In genomic region chr21:34132202-34132601, GRCh38 we compare ENCODE assay signal across 13 cellular contexts. TPM values are rescaled to one million over a fixed set of nuclear protein-coding genes. Genes with fewer than 3 reads are reported as not detected.
DNase-seq lines count a peak whose midpoint lies in the region; ATAC-seq lines count a peak whose summit lies in the region.
"Had no signal": no experiment of that assay in that cellular context is flagged by ENCODE, and none has a peak within 500 bp of the region (broad histone marks: within the 10 kb centered on the region; RNA-seq: fewer than 3 reads in every experiment).

No MANE protein-coding gene starts in this region.

- H3K36me3 Mint-ChIP-seq in activated CD4-positive, alpha-beta T cell treated with anti-CD3 and anti-CD28 coated beads, Interleukin-2, amount 10 ng/mL, durations not matched to agents 24 days and 14 days (ENCODE audit: low read depth): peaks cover 75% of the 10 kb centered on the region
- peaks cover 54% of the 10 kb centered on the region for H3K36me3 Mint-ChIP-seq in activated naive CD8-positive, alpha-beta T cell treated with anti-CD3 and anti-CD28 coated beads, Interleukin-2, amount 10 ng/mL, durations not matched to agents 7 days and 5 days

- H3K4ac ChIP-seq in mesendoderm (ENCODE audit: low read depth, low read length): no peak overlapping the region

- DNase-seq in activated CD4-positive, alpha-beta T cell treated with anti-CD3 and anti-CD28 coated beads, Interleukin-2, amount 10 ng/mL, durations not matched to agents 24 days and 14 days: no peak
- no peak for DNase-seq in activated CD4-positive, alpha-beta T cell treated with anti-CD3 and anti-CD28 coated beads, Interleukin-2, amount 50 U/mL, for 1 hour
- no peak for DNase-seq in activated naive CD8-positive, alpha-beta T cell treated with anti-CD3 and anti-CD28 coated beads, Interleukin-2, amount 10 ng/mL, durations not matched to agents 7 days and 5 days
- DNase-seq in mesendoderm: peak; percentile 18
- DNase-seq in OCI-M2 (lab: John Stamatoyannopoulos, UW; ENCODE audit: unreplicated experiment): no peak
- no peak for DNase-seq in H4 (ENCODE audit: low spot score)
- DNase-seq in AML-193 (lab: John Stamatoyannopoulos, UW): no peak
- DNase-seq: body of pancreas, NCI-H1417 treated with DMSO at 0.1 percent for 48 hours, NCI-H510A treated with DMSO at 0.1 percent for 48 hours, T1000 had no signal

- H3K27me3 Mint-ChIP-seq in activated CD4-positive, alpha-beta T cell treated with anti-CD3 and anti-CD28 coated beads, Interleukin-2, amount 10 ng/mL, durations not matched to agents 24 days and 14 days: no peaks in the 10 kb centered on the region
- no peaks in the 10 kb centered on the region for H3K27me3 Mint-ChIP-seq in activated naive CD8-positive, alpha-beta T cell treated with anti-CD3 and anti-CD28 coated beads, Interleukin-2, amount 10 ng/mL, durations not matched to agents 7 days and 5 days

- H2BK5ac ChIP-seq in mesendoderm (ENCODE audit: low read length): no peak overlapping the region

- H3K4me1 ChIP-seq in mesendoderm (ENCODE audit: control insufficient read depth, low read depth, low read length) (peaks cover 32% of the 10 kb centered on the region), stomach smooth muscle (ENCODE audit: control insufficient read depth, insufficient read depth, low read length) (peaks cover 64% of the 10 kb centered on the region)

- H3K9ac ChIP-seq in mesendoderm (ENCODE audit: low read length) (no peak overlapping the region), stomach smooth muscle (ENCODE audit: low read length in 2 of 2) (peak overlapping the region in 1 of 2 donors; percentile 29)

- H3K27ac ChIP-seq in mesendoderm (ENCODE audit: low read depth, low read length) (peak overlapping the region; percentile 22), stomach smooth muscle (ENCODE audit: low read length) (peak overlapping the region; percentile 73)
- H3K27ac ChIP-seq: body of pancreas, suprapubic skin had no signal

- H3K27me3 ChIP-seq in mesendoderm (ENCODE audit: insufficient read depth, low read length, poor library complexity) (no peaks in the 10 kb centered on the region), stomach smooth muscle (ENCODE audit: control insufficient read depth in 1 of 2, insufficient read depth in 2 of 2, low read length in 2 of 2) (no peaks in the 10 kb centered on the region)
- H3K27me3 ChIP-seq: body of pancreas, suprapubic skin had no signal

- ATAC-seq in activated naive CD8-positive, alpha-beta T cell treated with anti-CD3 and anti-CD28 coated beads, Interleukin-2, amount 10 ng/mL, durations not matched to agents 7 days and 5 days (ENCODE audit: low read depth): no peak
- ATAC-seq: body of pancreas had no signal

- H3K9me3 Mint-ChIP-seq in activated CD4-positive, alpha-beta T cell treated with anti-CD3 and anti-CD28 coated beads, Interleukin-2, amount 10 ng/mL, durations not matched to agents 24 days and 14 days: peaks cover 13% of the 10 kb centered on the region
- peaks cover 3% of the 10 kb centered on the region for H3K9me3 Mint-ChIP-seq in activated naive CD8-positive, alpha-beta T cell treated with anti-CD3 and anti-CD28 coated beads, Interleukin-2, amount 10 ng/mL, durations not matched to agents 7 days and 5 days

- H3K9me3 ChIP-seq in stomach smooth muscle (ENCODE audit: control insufficient read depth in 2 of 2, low read length in 2 of 2): no peaks in the 10 kb centered on the region
- H3K9me3 ChIP-seq: body of pancreas, suprapubic skin had no signal

- no peak overlapping the region for H3K23ac ChIP-seq in mesendoderm (ENCODE audit: low read length)

- intact Hi-C loops in activated CD4-positive, alpha-beta T cell treated with anti-CD3 and anti-CD28 coated beads, Interleukin-2, amount 10 ng/mL, durations not matched to agents 24 days and 14 days (cut with micrococcal nuclease): no loop called here

- H3K79me2 ChIP-seq in mesendoderm (ENCODE audit: control insufficient read depth, insufficient read depth, low read length): peaks cover 54% of the 10 kb centered on the region

- H4K5ac ChIP-seq in mesendoderm (ENCODE audit: low read length): no peak overlapping the region

- H3K79me1 ChIP-seq in mesendoderm (ENCODE audit: low read length): peaks cover 41% of the 10 kb centered on the region

- no peak overlapping the region for H2BK15ac ChIP-seq in mesendoderm (replicated peaks; ENCODE audit: low read depth)

- H2BK120ac ChIP-seq in mesendoderm (ENCODE audit: low read depth, low read length): no peak overlapping the region

- no CpG with 5 or more reads among the region's 13 CpGs for WGBS in mesendoderm (ENCODE audit: extremely low coverage, insufficient coverage, low lambda C conversion rate)

- H3K36me3 ChIP-seq in mesendoderm (ENCODE audit: control insufficient read depth, insufficient read depth, low read length) (peaks cover 7% of the 10 kb centered on the region), stomach smooth muscle (ENCODE audit: control insufficient read depth in 2 of 2, insufficient read depth in 2 of 2, low read length in 2 of 2) (peaks cover 5% of the 10 kb centered on the region in 2 donors)

- H3K18ac ChIP-seq in mesendoderm (ENCODE audit: low read length): no peak overlapping the region

- H4K8ac ChIP-seq in mesendoderm (ENCODE audit: low read depth, low read length): no peak overlapping the region

- no peak overlapping the region for H3K4me3 ChIP-seq in mesendoderm (ENCODE audit: low read length)
- peak overlapping the region in 1 of 2 donors; percentile 35 for H3K4me3 ChIP-seq in stomach smooth muscle (ENCODE audit: low read length in 2 of 2)
- H3K4me3 ChIP-seq: body of pancreas, suprapubic skin had no signal

- H3K4me1 Mint-ChIP-seq in activated CD4-positive, alpha-beta T cell treated with anti-CD3 and anti-CD28 coated beads, Interleukin-2, amount 10 ng/mL, durations not matched to agents 24 days and 14 days: peaks cover 66% of the 10 kb centered on the region
- peaks cover 62% of the 10 kb centered on the region for H3K4me1 Mint-ChIP-seq in activated naive CD8-positive, alpha-beta T cell treated with anti-CD3 and anti-CD28 coated beads, Interleukin-2, amount 10 ng/mL, durations not matched to agents 7 days and 5 days

- POLR2A ChIA-PET in activated naive CD8-positive, alpha-beta T cell treated with anti-CD3 and anti-CD28 coated beads, Interleukin-2, amount 10 ng/mL, durations not matched to agents 7 days and 5 days (lab: Charles Lee): interaction anchor here (1.1 to 2.3 kb wide), 3 partner anchors 22 to 67 kb away, joined by 3 to 10 read pairs (median 8); no protein-coding TSS in a partner anchor

- peak overlapping the region; percentile 95 for H3K27ac Mint-ChIP-seq in activated CD4-positive, alpha-beta T cell treated with anti-CD3 and anti-CD28 coated beads, Interleukin-2, amount 10 ng/mL, durations not matched to agents 24 days and 14 days
- H3K27ac Mint-ChIP-seq in activated naive CD8-positive, alpha-beta T cell treated with anti-CD3 and anti-CD28 coated beads, Interleukin-2, amount 10 ng/mL, durations not matched to agents 7 days and 5 days: peak overlapping the region; percentile 95

- no peak overlapping the region for H2AK5ac ChIP-seq in mesendoderm (ENCODE audit: low read length)

- H3K4me2 ChIP-seq in mesendoderm (ENCODE audit: low read length): no peak overlapping the region

- H3K56ac ChIP-seq in mesendoderm (ENCODE audit: low read length): peak overlapping the region; percentile 17

- peak overlapping the region; percentile 77 for H3K4me3 Mint-ChIP-seq in activated CD4-positive, alpha-beta T cell treated with anti-CD3 and anti-CD28 coated beads, Interleukin-2, amount 10 ng/mL, durations not matched to agents 24 days and 14 days
- H3K4me3 Mint-ChIP-seq in activated naive CD8-positive, alpha-beta T cell treated with anti-CD3 and anti-CD28 coated beads, Interleukin-2, amount 10 ng/mL, durations not matched to agents 7 days and 5 days: peak overlapping the region; percentile 9

RNA-seq across cellular contexts. Expression of gene MRPS6, which starts 58.8 kb away (rescaled TPM):
- total RNA-seq in activated CD4-positive, alpha-beta T cell treated with anti-CD3 and anti-CD28 coated beads, Interleukin-2, amount 10 ng/mL, durations not matched to agents 24 days and 14 days: 151 and 154 TPM in 2 replicates
- 10 to 100 TPM; 75.7 to 77.2 TPM for total RNA-seq in activated naive CD8-positive, alpha-beta T cell treated with anti-CD3 and anti-CD28 coated beads, Interleukin-2, amount 10 ng/mL, durations not matched to agents 7 days and 5 days
- polyA plus RNA-seq in mesendoderm (2013, experiment 1 of 2): 190 TPM
- 187 TPM for polyA plus RNA-seq in mesendoderm (2013, experiment 2 of 2)
- 26.8 and 40.9 TPM in 2 replicates for total RNA-seq in H4 (2014; rRNA removed; shearing (Covaris generic))

RNA-seq across cellular contexts. Expression of gene SLC5A3, which starts 58.8 kb away (rescaled TPM):
- total RNA-seq in activated CD4-positive, alpha-beta T cell treated with anti-CD3 and anti-CD28 coated beads, Interleukin-2, amount 10 ng/mL, durations not matched to agents 24 days and 14 days: 52.8 and 55.4 TPM in 2 replicates
- total RNA-seq in activated naive CD8-positive, alpha-beta T cell treated with anti-CD3 and anti-CD28 coated beads, Interleukin-2, amount 10 ng/mL, durations not matched to agents 7 days and 5 days: 10 to 100 TPM; 22.3 to 23.7 TPM
- polyA plus RNA-seq in mesendoderm (2013, experiment 1 of 2): 2.9 TPM
- polyA plus RNA-seq in mesendoderm (2013, experiment 2 of 2): 2.9 TPM
- 8.5 and 11.4 TPM in 2 replicates for total RNA-seq in H4 (2014; rRNA removed; shearing (Covaris generic))
